Comparison of ENCODE assay signal across 11 cellular contexts in the genomic region with DNA sequence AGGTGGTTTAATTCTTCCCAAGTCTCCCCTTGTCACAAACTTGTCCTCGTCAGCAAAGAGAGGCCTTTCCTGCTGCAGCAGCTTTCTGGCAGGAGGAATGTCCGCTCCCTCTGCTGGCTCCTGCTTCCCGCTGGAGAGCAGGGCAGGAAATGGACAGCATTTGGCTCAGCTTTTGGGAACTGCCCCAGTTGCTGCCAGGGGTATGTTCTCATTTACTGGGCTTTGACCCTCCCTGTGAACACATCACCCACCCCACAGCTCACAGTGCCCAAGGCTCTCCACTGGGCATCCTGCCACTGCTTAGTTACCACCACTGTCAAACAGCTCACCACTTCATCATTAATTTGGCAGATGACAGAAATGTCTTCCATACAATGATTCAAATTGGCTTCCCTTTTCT.
DNase-seq lines count a peak whose midpoint lies in the region; ATAC-seq and TF ChIP-seq lines count a peak whose summit lies in the region.
"Had no signal": no experiment of that assay in that cellular context is flagged by ENCODE, and none has a peak within 500 bp of the region (broad histone marks: within the 10 kb centered on the region; RNA-seq: fewer than 3 reads in every experiment).

No MANE protein-coding gene starts in this region.

- intact Hi-C loops in colonic mucosa (cut with DNase I) = no loop called here

- TF ChIP-seq CTCF in colonic mucosa (IDR thresholded peaks at IDR 0.05) (no peak), lung (IDR thresholded peaks at IDR 0.05; ENCODE audit: control extremely low read depth, extremely low read depth) (no peak), thoracic aorta (IDR thresholded peaks at IDR 0.05) (peak; percentile 33)

- 63 to 64% methylated on average over 3 of the region's 3 CpGs for WGBS in lung, 2 donors

- H3K36me3 ChIP-seq in colonic mucosa (no peaks in the 10 kb centered on the region), lung (ENCODE audit: control insufficient read depth in 2 of 2, insufficient read depth in 2 of 2, low read length in 2 of 2) (no peaks in the 10 kb centered on the region), thoracic aorta (no peaks in the 10 kb centered on the region)

- H3K4me3 ChIP-seq in colonic mucosa (no peak overlapping the region), lung (no peak overlapping the region), thoracic aorta (peak overlapping the region; percentile 34)

- no peak for ATAC-seq in lung (ENCODE audit: insufficient read depth, low FRiP score)
- ATAC-seq in thoracic aorta (ENCODE audit: insufficient number of reproducible peaks, low FRiP score, low read depth) = peak; percentile 24
- ATAC-seq in HG02970 (IDR thresholded peaks at IDR 0.05; ENCODE audit: low FRiP score, unreplicated experiment) = no peak

- peak overlapping the region in 1 of 2 donors; percentile 4 for H3K9ac ChIP-seq in colonic mucosa (ENCODE audit: low read depth in 2 of 2, low read length in 2 of 2)

- H3K27ac ChIP-seq in colonic mucosa (peak overlapping the region; percentile 38), lung (ENCODE audit: low read depth in 1 of 2, low read length in 1 of 2) (peak overlapping the region; percentile 3 to 93), thoracic aorta (peak overlapping the region; percentile 97 to 99)
- H3K27ac ChIP-seq: 22Rv1 had no signal

- H3K27me3 ChIP-seq in colonic mucosa (no peaks in the 10 kb centered on the region), lung (ENCODE audit: control insufficient read depth, insufficient read depth) (no peaks in the 10 kb centered on the region), thoracic aorta (replicated peaks; ENCODE audit: insufficient read depth) (no peaks in the 10 kb centered on the region)

- H3K9me3 ChIP-seq in colonic mucosa (no peaks in the 10 kb centered on the region), lung (ENCODE audit: control insufficient read depth in 2 of 2, insufficient read depth in 1 of 2, low read length in 1 of 2) (no peaks in the 10 kb centered on the region), thoracic aorta (no peaks in the 10 kb centered on the region)

- DNase-seq in DMS 273 (lab: John Stamatoyannopoulos, UW; ENCODE audit: unreplicated experiment) (peak; percentile 37), DMS 273 treated with DMSO at 0.1 percent for 48 hours (lab: John Stamatoyannopoulos, UW) (no peak), colonic mucosa (no peak), lung (ENCODE audit: low spot score) (peak; percentile 48), thoracic aorta (ENCODE audit: low spot score) (peak; percentile 87), MV-4-11 (lab: John Stamatoyannopoulos, UW) (no peak)
- DNase-seq in stimulated activated CD4-positive, alpha-beta T cell treated with anti-CD3 and anti-CD28 coated beads, Interleukin-12 subunit alpha, Interleukin-12 subunit beta, amount 100 ng/mL, for 4 hours = no peak
- DNase-seq: activated CD4-positive, alpha-beta T cell treated with anti-CD3 and anti-CD28 coated beads, Interleukin-2, amount 50 U/mL, for 4 hours; NCI-H1694 treated with DMSO at 0.1 percent for 48 hours had no signal

- H3K4me1 ChIP-seq in colonic mucosa (peaks cover 22% of the 10 kb centered on the region), lung (ENCODE audit: control insufficient read depth in 2 of 2, insufficient read depth in 2 of 2, low read length in 2 of 2) (peaks cover 31 to 34% of the 10 kb centered on the region in 2 donors), thoracic aorta (ENCODE audit: control insufficient read depth in 1 of 2, low read depth in 2 of 2) (peaks cover 56 to 95% of the 10 kb centered on the region in 2 donors)

Comparison
In these comparisons a context has a peak if more than half of its experiments do, and no peak if none do; other contexts are left out.
1. DNase-seq: peak in DMS 273 (single experiment), lung (single experiment) and thoracic aorta (single experiment); none in DMS 273 treated with DMSO at 0.1 percent for 48 hours (single experiment), colonic mucosa (single experiment), MV-4-11 (single experiment) and stimulated activated CD4-positive, alpha-beta T cell treated with anti-CD3 and anti-CD28 coated beads, Interleukin-12 subunit alpha, Interleukin-12 subunit beta, amount 100 ng/mL, for 4 hours (single experiment).
2. H3K27ac ChIP-seq: peak in every context shown above with its lines; median percentile 98 in thoracic aorta; 48 in lung; 38 in colonic mucosa.